Comparison of ENCODE assay signal across 8 cellular contexts in genomic region chr6:149271348-149272340, GRCh38. TPM values are rescaled to one million over a fixed set of nuclear protein-coding genes. Genes with fewer than 3 reads are reported as not detected.
DNase-seq lines count a peak whose midpoint lies in the region; ATAC-seq lines count a peak whose summit lies in the region.

No MANE protein-coding gene starts in this region.

- H3K27me3 Mint-ChIP-seq in stimulated activated memory B cell treated with anti-CD40 and anti-IgM and Interleukin-4, amounts not matched to agents 10 μg/mL and 1 μg/mL and 100 μg/mL, for 72 hours, result no peaks in the 10 kb centered on the region

- H3K36me3 Mint-ChIP-seq in stimulated activated memory B cell treated with anti-CD40 and anti-IgM and Interleukin-4, amounts not matched to agents 10 μg/mL and 1 μg/mL and 100 μg/mL, for 72 hours, result no peaks in the 10 kb centered on the region

- H3K4me3 Mint-ChIP-seq in stimulated activated memory B cell treated with anti-CD40 and anti-IgM and Interleukin-4, amounts not matched to agents 10 μg/mL and 1 μg/mL and 100 μg/mL, for 72 hours, result peak overlapping the region; percentile 54

- H3K4me1 Mint-ChIP-seq in stimulated activated memory B cell treated with anti-CD40 and anti-IgM and Interleukin-4, amounts not matched to agents 10 μg/mL and 1 μg/mL and 100 μg/mL, for 72 hours, result peaks cover 65% of the 10 kb centered on the region

- DNase-seq in activated CD4-positive, alpha-beta T cell treated with anti-CD3 and anti-CD28 coated beads for 48 hours, result peak; percentile 74
- peak; percentile 38 for DNase-seq in germinal center (ENCODE audit: low spot score)
- DNase-seq in posterior vena cava (ENCODE audit: low spot score), result no peak
- no peak for DNase-seq in NCI-H1105 treated with DMSO at 0.1 percent for 48 hours (lab: John Stamatoyannopoulos, UW)

- ATAC-seq in GM18907 (IDR thresholded peaks at IDR 0.05; ENCODE audit: unreplicated experiment), result peak; percentile 61
- ATAC-seq in HG03095 (IDR thresholded peaks at IDR 0.05; ENCODE audit: unreplicated experiment), result peak; percentile 59
- peak; percentile 92 for ATAC-seq in stimulated activated memory B cell treated with anti-CD40 and anti-IgM and Interleukin-4, amounts not matched to agents 10 μg/mL and 1 μg/mL and 100 μg/mL, for 72 hours
- ATAC-seq in HG03045 (IDR thresholded peaks at IDR 0.05; ENCODE audit: unreplicated experiment), result no peak

- intact Hi-C loops in posterior vena cava (cut with DNase I), result no loop called here

- H3K27ac Mint-ChIP-seq in stimulated activated memory B cell treated with anti-CD40 and anti-IgM and Interleukin-4, amounts not matched to agents 10 μg/mL and 1 μg/mL and 100 μg/mL, for 72 hours, result peak overlapping the region; percentile 87

- peaks cover 2% of the 10 kb centered on the region for H3K9me3 Mint-ChIP-seq in stimulated activated memory B cell treated with anti-CD40 and anti-IgM and Interleukin-4, amounts not matched to agents 10 μg/mL and 1 μg/mL and 100 μg/mL, for 72 hours

RNA-seq across cellular contexts. Expression of gene TAB2, which starts 45.9 kb away (rescaled TPM):
- total RNA-seq in posterior vena cava, result 10 to 100 TPM; 52.3 to 73.2 TPM

Comparison
In these comparisons a context has a peak if more than half of its experiments do, and no peak if none do; other contexts are left out.
1. DNase-seq: peak in activated CD4-positive, alpha-beta T cell treated with anti-CD3 and anti-CD28 coated beads for 48 hours (single experiment) and germinal center (single experiment); none in posterior vena cava (single experiment) and NCI-H1105 treated with DMSO at 0.1 percent for 48 hours (single experiment).